In the genomic region with DNA sequence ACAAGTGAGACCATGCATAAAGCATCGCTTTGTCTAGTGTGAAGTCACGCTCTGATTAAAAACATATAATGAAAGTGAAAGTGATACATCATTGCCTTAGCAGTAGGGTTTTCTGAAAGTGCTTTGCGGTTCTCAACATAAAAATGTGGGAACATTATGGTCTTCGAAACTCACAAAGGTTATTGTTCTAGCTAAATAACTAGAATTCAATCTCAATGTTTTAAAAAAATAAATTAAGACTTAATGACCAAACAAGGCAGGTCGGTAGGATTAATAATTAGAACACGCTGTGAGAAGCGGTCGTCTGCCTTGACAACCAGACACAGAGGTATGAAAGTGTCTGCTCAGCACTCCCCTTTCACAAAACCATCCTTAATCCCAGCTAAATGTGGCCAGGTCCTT, we compare ENCODE assay signal across 8 cellular contexts. TPM values are rescaled to one million over a fixed set of nuclear protein-coding genes. Genes with fewer than 3 reads are reported as not detected.
DNase-seq lines count a peak whose midpoint lies in the region; ATAC-seq and TF ChIP-seq lines count a peak whose summit lies in the region.

No MANE protein-coding gene starts in this region.

- peaks cover 1% of the 10 kb centered on the region for H3K27me3 Mint-ChIP-seq in activated naive CD8-positive, alpha-beta T cell treated with anti-CD3 and anti-CD28 coated beads, Interleukin-2, amount 10 ng/mL, durations not matched to agents 7 days and 5 days

- no peak overlapping the region for H3K27ac ChIP-seq in substantia nigra (ENCODE audit: low read depth, low read length, poor library complexity, severe bottlenecking)

- TF ChIP-seq CTCF in LNCaP clone FGC (IDR thresholded peaks at IDR 0.05; ENCODE audit: control insufficient read depth, extremely low read depth, insufficient read depth): no peak

- H3K4me1 Mint-ChIP-seq in activated naive CD8-positive, alpha-beta T cell treated with anti-CD3 and anti-CD28 coated beads, Interleukin-2, amount 10 ng/mL, durations not matched to agents 7 days and 5 days: peaks cover 3% of the 10 kb centered on the region

- no peak overlapping the region for H3K27ac Mint-ChIP-seq in activated naive CD8-positive, alpha-beta T cell treated with anti-CD3 and anti-CD28 coated beads, Interleukin-2, amount 10 ng/mL, durations not matched to agents 7 days and 5 days

- peak overlapping the region; percentile 59 for H3K4me3 ChIP-seq in LNCaP clone FGC (ENCODE audit: low read depth, low read length)

- DNase-seq in NCI-H146 treated with DMSO at 0.1 percent for 48 hours (lab: John Stamatoyannopoulos, UW; ENCODE audit: unreplicated experiment): peak; percentile 58
- DNase-seq in NCI-H146 (lab: John Stamatoyannopoulos, UW): no peak
- no peak for DNase-seq in LNCaP clone FGC (ENCODE audit: low read depth)
- no peak for DNase-seq in activated naive CD8-positive, alpha-beta T cell treated with anti-CD3 and anti-CD28 coated beads, Interleukin-2, amount 10 ng/mL, durations not matched to agents 7 days and 5 days
- peak; percentile 6 for DNase-seq in midbrain (lab: John Stamatoyannopoulos, UW)
- no peak for DNase-seq in 8988T
- DNase-seq in substantia nigra (lab: John Stamatoyannopoulos, UW): no peak

- H3K4me3 Mint-ChIP-seq in activated naive CD8-positive, alpha-beta T cell treated with anti-CD3 and anti-CD28 coated beads, Interleukin-2, amount 10 ng/mL, durations not matched to agents 7 days and 5 days: peak overlapping the region; percentile 58

- POLR2A ChIA-PET in activated naive CD8-positive, alpha-beta T cell treated with anti-CD3 and anti-CD28 coated beads, Interleukin-2, amount 10 ng/mL, durations not matched to agents 7 days and 5 days (lab: Charles Lee): interaction anchor here (0.6 kb wide), 1 partner anchor 15 kb away, joined by 3 read pairs; no protein-coding TSS in a partner anchor

- ATAC-seq in GM21737 (IDR thresholded peaks at IDR 0.05; ENCODE audit: unreplicated experiment): peak; percentile 88
- no peak for ATAC-seq in activated naive CD8-positive, alpha-beta T cell treated with anti-CD3 and anti-CD28 coated beads, Interleukin-2, amount 10 ng/mL, durations not matched to agents 7 days and 5 days (ENCODE audit: low read depth)

- no peaks in the 10 kb centered on the region for H3K9me3 Mint-ChIP-seq in activated naive CD8-positive, alpha-beta T cell treated with anti-CD3 and anti-CD28 coated beads, Interleukin-2, amount 10 ng/mL, durations not matched to agents 7 days and 5 days

- H3K36me3 Mint-ChIP-seq in activated naive CD8-positive, alpha-beta T cell treated with anti-CD3 and anti-CD28 coated beads, Interleukin-2, amount 10 ng/mL, durations not matched to agents 7 days and 5 days: no peaks in the 10 kb centered on the region

RNA-seq across cellular contexts. Expression of a gene that starts 42.2 kb away (rescaled TPM):
- total RNA-seq in activated naive CD8-positive, alpha-beta T cell treated with anti-CD3 and anti-CD28 coated beads, Interleukin-2, amount 10 ng/mL, durations not matched to agents 7 days and 5 days: not detected

Comparison
In these comparisons a context has a peak if more than half of its experiments do, and no peak if none do; other contexts are left out.
1. DNase-seq: peak in NCI-H146 treated with DMSO at 0.1 percent for 48 hours (single experiment) and midbrain (single experiment); none in NCI-H146 (single experiment), LNCaP clone FGC (single experiment), activated naive CD8-positive, alpha-beta T cell treated with anti-CD3 and anti-CD28 coated beads, Interleukin-2, amount 10 ng/mL, durations not matched to agents 7 days and 5 days (single experiment), 8988T (single experiment) and substantia nigra (0 of 49).